ENCODE assay signal across 16 cellular contexts in genomic region chr9:10007356-10007755, GRCh38.
DNase-seq lines count a peak whose midpoint lies in the region; ATAC-seq lines count a peak whose summit lies in the region.
"Had no signal": no experiment of that assay in that cellular context is flagged by ENCODE, and none has a peak within 500 bp of the region (broad histone marks: within the 10 kb centered on the region; RNA-seq: fewer than 3 reads in every experiment).

No MANE protein-coding gene starts in this region.

- H3K27me3 ChIP-seq in HUES64 (ENCODE audit: insufficient read depth, low read length) = no peaks in the 10 kb centered on the region

- H3K27ac ChIP-seq in HUES64 (ENCODE audit: low read depth, low read length) = peak overlapping the region; percentile 82; the same call in 1 of the 2 replicates
- H3K27ac ChIP-seq: GM23248, PC-9 had no signal

- DNase-seq in DMS 273 (lab: John Stamatoyannopoulos, UW; ENCODE audit: unreplicated experiment) (peak; percentile 83), NCI-H524 (lab: John Stamatoyannopoulos, UW) (peak; percentile 58 to 88), foreskin melanocyte (peak; percentile 71), MV-4-11 (lab: John Stamatoyannopoulos, UW) (no peak), retina (no peak)
- DNase-seq: GM23248, HCEC 1CT, NCI-H1105 treated with DMSO at 0.1 percent for 48 hours, NCI-H2081 treated with DMSO at 0.1 percent for 48 hours, NCI-H510A, PC-9, RPMI8226, SHP77, T-cell had no signal

- H3K4me1 ChIP-seq in HUES64 (ENCODE audit: insufficient read depth, low read length) = peaks cover 68% of the 10 kb centered on the region

- H3K4me3 ChIP-seq in HUES64 (ENCODE audit: low read length) = no peak overlapping the region
- H3K4me3 ChIP-seq: GM23248, PC-9 had no signal

- no peaks in the 10 kb centered on the region for H3K36me3 ChIP-seq in HUES64 (ENCODE audit: insufficient read depth, low read length)

- ATAC-seq in GM21717 (IDR thresholded peaks at IDR 0.05; ENCODE audit: unreplicated experiment) = no peak
- ATAC-seq: T-cell had no signal

- WGBS in HUES64 = 94% methylated on average over 4 of the region's 5 CpGs

- H3K9me3 ChIP-seq in HUES64 (ENCODE audit: insufficient read depth, low read depth, low read length) = no peaks in the 10 kb centered on the region

- H3K9ac ChIP-seq in HUES64 (ENCODE audit: low read depth, low read length) = no peak overlapping the region
- H3K9ac ChIP-seq: GM23248 had no signal

Comparison
In these comparisons a context has a peak if more than half of its experiments do, and no peak if none do; other contexts are left out.
1. DNase-seq: peak in DMS 273 (single experiment), NCI-H524 (2 of 2) and foreskin melanocyte (single experiment); none in MV-4-11 (single experiment) and retina (single experiment).